In genomic region chr1:228139931-228140723, GRCh38 we compare ENCODE assay signal across 8 cellular contexts. TPM values are rescaled to one million over a fixed set of nuclear protein-coding genes. Genes with fewer than 3 reads are reported as not detected.
DNase-seq lines count a peak whose midpoint lies in the region; ATAC-seq lines count a peak whose summit lies in the region.

Gene GUK1, plus strand, starts transcription at chr1:228140279. Its CDS starts 24 bp downstream, at chr1:228140303.

- H3K4me3 Mint-ChIP-seq in IgD-negative memory B cell: peak within 1 kb of the TSS; percentile 84 to 98 (median 96)

- peak; percentile 89 for ATAC-seq in GM21529 (IDR thresholded peaks at IDR 0.05; ENCODE audit: unreplicated experiment)

- no peaks in the 10 kb centered on the region for H3K9me3 Mint-ChIP-seq in IgD-negative memory B cell

- no peaks in the 10 kb centered on the region for H3K36me3 Mint-ChIP-seq in IgD-negative memory B cell

- H3K4me1 Mint-ChIP-seq in IgD-negative memory B cell: peaks cover 7 to 38% (median 30%) of the 10 kb centered on the region in 3 donors

- H3K27me3 Mint-ChIP-seq in IgD-negative memory B cell: peaks cover 2% of the 10 kb centered on the region

- H3K27ac Mint-ChIP-seq in IgD-negative memory B cell: peak within 1 kb of the TSS; percentile 88 to 100 (median 99)

- DNase-seq in DMS114 treated with DMSO at 0.1 percent for 48 hours (lab: John Stamatoyannopoulos, UW; ENCODE audit: unreplicated experiment) (peak; percentile 99), OCI-M1 (lab: John Stamatoyannopoulos, UW) (peak; percentile 100), activated T-cell treated with anti-CD3 and anti-CD28 coated beads for 24 hours (ENCODE audit: low read depth) (peak; percentile 100), epidermal melanocyte (ENCODE audit: insufficient read length, low spot score) (peak; percentile 96), middle frontal gyrus (ENCODE audit: extremely low spot score, low spot score) (peak; percentile 93)
- peak; percentile 100 for DNase-seq in stimulated activated CD8-positive, alpha-beta memory T cell treated with anti-CD3 and anti-CD28 coated beads, Interleukin-2, amount 100 ng/mL, for 48 hours (ENCODE audit: low read depth in 2 of 2)

RNA-seq across cellular contexts. Expression of gene GUK1, which starts in this region (rescaled TPM):
- polyA plus RNA-seq in IgD-negative memory B cell: 250 TPM

Comparison
In these comparisons a context has a peak if more than half of its experiments do, and no peak if none do; other contexts are left out.
1. Peak in every context shown above with its lines: DNase-seq and ATAC-seq.